Comparison of ENCODE assay signal across 8 cellular contexts in genomic region chr5:180071418-180072255, GRCh38. TPM values are rescaled to one million over a fixed set of nuclear protein-coding genes. Genes with fewer than 3 reads are reported as not detected.
DNase-seq lines count a peak whose midpoint lies in the region; ATAC-seq, FAIRE-seq and TF ChIP-seq lines count a peak whose summit lies in the region.

Gene RNF130 (minus strand): TSS chr5:180071759. CDS start chr5:180071702, 57 bp downstream.

- H3K4me1 Mint-ChIP-seq in activated CD8-positive, alpha-beta T cell treated with anti-CD3 and anti-CD28 coated beads for 36 hours (ENCODE audit: low read depth) = peaks cover 32% of the 10 kb centered on the region

- peaks cover 14% of the 10 kb centered on the region; the same call in 1 of the 2 replicates for H4K20me1 ChIP-seq in HepG2 (ENCODE audit: insufficient read depth, low read length)

- no TSS peak for BruUV-seq in HepG2 (replicated peaks; lab: Mats Ljungman, UMichigan)

- peak within 1 kb of the TSS; percentile 90 for H3K27ac ChIP-seq in HepG2 (ENCODE audit: extremely low read length, insufficient read depth, low read length)

- peak within 1 kb of the TSS; percentile 92 for H3K4me2 ChIP-seq in HepG2 (ENCODE audit: low read depth, low read length)

- ATAC-seq in HG02884 (IDR thresholded peaks at IDR 0.05; ENCODE audit: unreplicated experiment) (peak; percentile 72), HepG2 (peak; percentile 84)
- ATAC-seq in activated CD8-positive, alpha-beta T cell treated with anti-CD3 and anti-CD28 coated beads for 36 hours = peak; percentile 85

- H3K9ac ChIP-seq in HepG2 (ENCODE audit: insufficient read depth, low read depth, low read length) = peak within 1 kb of the TSS; percentile 89

- DNase-seq in DMS79 (lab: John Stamatoyannopoulos, UW) = peak; percentile 45
- peak; percentile 96 for DNase-seq in NCI-H69 (lab: John Stamatoyannopoulos, UW)
- DNase-seq in activated CD8-positive, alpha-beta T cell treated with anti-CD3 and anti-CD28 coated beads for 36 hours = peak; percentile 87
- peak; percentile 82 to 92 for DNase-seq in dermis microvascular lymphatic vessel endothelial cell (ENCODE audit: low read depth in 2 of 2)
- peak; percentile 80 for DNase-seq in HepG2 (ENCODE audit: low spot score)
- DNase-seq in stimulated activated CD4-positive, alpha-beta T cell treated with anti-CD3 and anti-CD28 coated beads, Interleukin-2, amount 100 ng/mL, for 24 hours = peak; percentile 89 to 92
- no peak for DNase-seq in NAMALWA (ENCODE audit: low spot score)

- peaks cover 0 to 21% of the 10 kb centered on the region in 2 experiments; a peak in 3 of 5 replicates for H3K27me3 ChIP-seq in HepG2 (ENCODE audit: control insufficient read depth in 1 of 2, insufficient read depth in 2 of 2, low read length in 2 of 2)

- TF ChIP-seq CTCF in activated CD8-positive, alpha-beta T cell treated with anti-CD3 and anti-CD28 coated beads for 36 hours (IDR thresholded peaks at IDR 0.05) = no peak
- TF ChIP-seq CTCF in HepG2 (CRISPR knock-in tag; IDR thresholded peaks at IDR 0.05) = peak; percentile 7; the same call in 1 of the 2 replicates

- H3K79me2 ChIP-seq in HepG2 (ENCODE audit: insufficient read depth, low read length) = peaks cover 33% of the 10 kb centered on the region

- H3K36me3 ChIP-seq in HepG2 (replicated peaks in 1 of 2; ENCODE audit: control insufficient read depth in 1 of 2, insufficient read depth in 2 of 2, low read length in 2 of 2) = no peaks in the 10 kb centered on the region

- H2AFZ ChIP-seq in HepG2 (ENCODE audit: low read length) = no peak within 1 kb of the TSS

- intact Hi-C loops in activated CD8-positive, alpha-beta T cell treated with anti-CD3 and anti-CD28 coated beads for 36 hours (cut with micrococcal nuclease) = no loop called here
- intact Hi-C loops in HepG2 (cut with micrococcal nuclease; ENCODE audit: unreplicated experiment) = loop anchor here (5.0 kb wide), 1 partner anchor 164 kb away; the partner anchor contains the start of gene TBC1D9B

- H3K27me3 Mint-ChIP-seq in activated CD8-positive, alpha-beta T cell treated with anti-CD3 and anti-CD28 coated beads for 36 hours = no peaks in the 10 kb centered on the region

- peak within 1 kb of the TSS; percentile 68 for H3K27ac Mint-ChIP-seq in activated CD8-positive, alpha-beta T cell treated with anti-CD3 and anti-CD28 coated beads for 36 hours

- H3K36me3 Mint-ChIP-seq in activated CD8-positive, alpha-beta T cell treated with anti-CD3 and anti-CD28 coated beads for 36 hours (ENCODE audit: low read depth) = peaks cover 1% of the 10 kb centered on the region

- H3K9me3 ChIP-seq in HepG2 (ENCODE audit: low read length) = 0 out of 2 replicates have a peak, but pooled peaks cover 4% of the 10 kb centered on the region

- WGBS in HepG2 (ENCODE audit: low lambda C conversion rate) = 0% methylated on average over 5 of the region's 129 CpGs

- FAIRE-seq in HepG2 (lab: Jason Lieb, UNC) = no peak

- H3K4me3 ChIP-seq in HepG2 (replicated peaks in 1 of 3; ENCODE audit: insufficient read depth in 1 of 3, low read depth in 2 of 3, low read length in 3 of 3) = peak within 1 kb of the TSS; percentile 71 to 91 (median 85)

- CTCF ChIA-PET in activated CD8-positive, alpha-beta T cell treated with anti-CD3 and anti-CD28 coated beads for 36 hours (lab: Charles Lee) = interaction anchor here (1.4 kb wide), 1 partner anchor 20 kb away, joined by 3 read pairs; no protein-coding TSS in a partner anchor
- CTCF ChIA-PET in HepG2 (lab: Yijun Ruan, JAX; ENCODE audit: low intra/inter-chr PET ratio, low total read pairs) = no interaction called here

- peak within 1 kb of the TSS; percentile 83 for H3K4me3 Mint-ChIP-seq in activated CD8-positive, alpha-beta T cell treated with anti-CD3 and anti-CD28 coated beads for 36 hours

- H3K9me3 Mint-ChIP-seq in activated CD8-positive, alpha-beta T cell treated with anti-CD3 and anti-CD28 coated beads for 36 hours = peaks cover 4% of the 10 kb centered on the region

- TF ChIP-seq POLR2A in HepG2 (IDR thresholded peaks at IDR 0.05; ENCODE audit: insufficient read depth in 1 of 2, low read depth in 2 of 2, low read length in 2 of 2) = peak; percentile 72 to 79

- TF ChIP-seq EP300 in HepG2 (IDR thresholded peaks at IDR 0.05; ENCODE audit: low read depth in 2 of 2, low read length in 2 of 2) = no peak
- TF ChIP-seq EP300 in HepG2 (CRISPR knock-in tag; IDR thresholded peaks at IDR 0.05; ENCODE audit: borderline replicate concordance) = peak; percentile 74; the same call in 1 of the 2 replicates

- H3K4me1 ChIP-seq in HepG2 (ENCODE audit: insufficient read depth, low read length) = peaks cover 32% of the 10 kb centered on the region

- POLR2A ChIA-PET in activated CD8-positive, alpha-beta T cell treated with anti-CD3 and anti-CD28 coated beads for 36 hours (lab: Charles Lee) = no interaction called here
- POLR2A ChIA-PET in HepG2 (lab: Yijun Ruan, JAX) = no interaction called here

- peak; percentile 76 for TF ChIP-seq RAD21 in HepG2 (CRISPR knock-in tag; IDR thresholded peaks at IDR 0.05)

- in situ Hi-C loops in HepG2 (cut with HindIII; ENCODE audit: extremely low pct_ligation_motif_present, low pct_unique_long_range_greater_than_20kb) = no loop called here

TF ChIP-seq in HepG2, 621 proteins besides CTCF, POLR2A, EP300 and RAD21 (continues in another document):
- TF ChIP-seq ZNF329 (CRISPR knock-in tag; IDR thresholded peaks at IDR 0.05; ENCODE audit: low read depth) (peak; percentile 91), PHF21A (CRISPR knock-in tag; IDR thresholded peaks at IDR 0.05) (peak; percentile 64; the same call in 1 of the 2 replicates), ZBTB7A (CRISPR knock-in tag; IDR thresholded peaks at IDR 0.05) (peak; percentile 96), ASH2L (IDR thresholded peaks at IDR 0.05; ENCODE audit: insufficient read length, low read depth, low read length) (peak; percentile 82), ZFX (CRISPR knock-in tag; IDR thresholded peaks at IDR 0.05; ENCODE audit: low read depth) (peak; percentile 95), TMF1 (CRISPR knock-in tag; IDR thresholded peaks at IDR 0.05; ENCODE audit: low read depth) (peak; percentile 99), ZNF136 (CRISPR knock-in tag; IDR thresholded peaks at IDR 0.05; ENCODE audit: low read depth) (peak; percentile 95), MAZ (IDR thresholded peaks at IDR 0.05; ENCODE audit: borderline replicate concordance, low read depth, low read length) (no peak; the same call in 1 of the 2 replicates), MAZ (CRISPR knock-in tag; IDR thresholded peaks at IDR 0.05; ENCODE audit: low read depth) (peak; percentile 98), ARID2 (CRISPR knock-in tag; IDR thresholded peaks at IDR 0.05; ENCODE audit: borderline replicate concordance) (peak; percentile 78; the same call in 1 of the 2 replicates), ZBTB39 (CRISPR knock-in tag; IDR thresholded peaks at IDR 0.05) (0 out of 2 replicates have a peak, but pooled peaks have one; percentile 75), ZIK1 (CRISPR knock-in tag; IDR thresholded peaks at IDR 0.05; ENCODE audit: borderline replicate concordance, low read depth) (peak; percentile 97; the same call in 1 of the 2 replicates), TEAD2 (CRISPR knock-in tag; IDR thresholded peaks at IDR 0.05) (peak; percentile 93)

RNA-seq across cellular contexts. Expression of gene RNF130, which starts in this region (rescaled TPM):
- total RNA-seq in activated CD8-positive, alpha-beta T cell treated with anti-CD3 and anti-CD28 coated beads for 36 hours = 10 to 100 TPM; 10.1 to 10.6 TPM
- total RNA-seq in dermis microvascular lymphatic vessel endothelial cell = 22.3 and 42.0 TPM in 2 replicates
- 21.3 and 28.2 TPM in 2 replicates for total RNA-seq in HepG2 (2016; rRNA removed; fragmentation: Illumina TruSeq; extraction: Trizol)
- total RNA-seq in HepG2 (2016; cell fraction: cytosol; rRNA removed; fragmentation: Illumina TruSeq; extraction: Trizol; ENCODE audit: low read depth) = 51.1 and 56.5 TPM in 2 replicates
- total RNA-seq in HepG2 (2016; cell fraction: insoluble cytoplasmic fraction; rRNA removed; fragmentation: Illumina TruSeq; extraction: Trizol) = 20.7 and 27.0 TPM in 2 replicates
- 71.6 and 78.1 TPM in 2 replicates for total RNA-seq in HepG2 (2016; cell fraction: membrane; rRNA removed; fragmentation: Illumina TruSeq; extraction: Trizol)
- 19.2 and 22.9 TPM in 2 replicates for total RNA-seq in HepG2 (2016; cell fraction: nucleus; rRNA removed; fragmentation: Illumina TruSeq; extraction: Trizol)
- 25.9 and 28.3 TPM in 2 replicates for polyA plus RNA-seq in HepG2 (2011; rRNA removed)
- 21.0 and 26.9 TPM in 2 replicates for polyA plus RNA-seq in HepG2 (2011; cell fraction: cytosol; rRNA removed)
- 10.8 and 12.4 TPM in 2 replicates for polyA plus RNA-seq in HepG2 (2011; cell fraction: nucleus; rRNA removed)
- 21.3 and 23.0 TPM in 2 replicates for polyA plus RNA-seq in HepG2 (2012)
- 78.2 and 88.6 TPM in 2 replicates for polyA plus RNA-seq in HepG2 (2016; cell fraction: cytosol; fragmentation: Illumina TruSeq; extraction: Trizol; ENCODE audit: low read depth)
- 31.6 and 34.3 TPM in 2 replicates for polyA plus RNA-seq in HepG2 (2016; cell fraction: insoluble cytoplasmic fraction; fragmentation: Illumina TruSeq; extraction: Trizol; ENCODE audit: low read depth)
- polyA plus RNA-seq in HepG2 (2016; cell fraction: membrane; fragmentation: Illumina TruSeq; extraction: Trizol; ENCODE audit: low read depth) = 86.4 and 87.9 TPM in 2 replicates
- 38.8 and 41.1 TPM in 2 replicates for polyA plus RNA-seq in HepG2 (2016; cell fraction: nucleus; fragmentation: Illumina TruSeq; extraction: Trizol; ENCODE audit: insufficient read depth, low read depth)
- polyA minus RNA-seq in HepG2 (2011; rRNA and poly(A)+ RNA removed; ENCODE audit: low replicate concordance) = 12.5 and 16.7 TPM in 2 replicates
- 12.9 and 13.1 TPM in 2 replicates for polyA minus RNA-seq in HepG2 (2011; cell fraction: cytosol; rRNA and poly(A)+ RNA removed)
- 18.3 and 20.1 TPM in 2 replicates for polyA minus RNA-seq in HepG2 (2011; cell fraction: nucleus; rRNA and poly(A)+ RNA removed)
